In genomic region chr11:42338056-42338455, GRCh38 we compare ENCODE assay signal across 16 cellular contexts.
"Had no signal": no experiment of that assay in that cellular context is flagged by ENCODE, and none has a peak within 500 bp of the region (broad histone marks: within the 10 kb centered on the region; RNA-seq: fewer than 3 reads in every experiment).

No MANE protein-coding gene starts in this region.

- H3K9me3 ChIP-seq: pancreas, prostate gland, right lobe of liver had no signal

- H3K36me3 Mint-ChIP-seq: naive thymus-derived CD8-positive, alpha-beta T cell; stimulated activated memory B cell treated with anti-CD40 and anti-IgM and Interleukin-4, amounts not matched to agents 10 μg/mL and 1 μg/mL and 100 μg/mL, for 72 hours had no signal

- H3K4me1 Mint-ChIP-seq: naive thymus-derived CD8-positive, alpha-beta T cell; stimulated activated memory B cell treated with anti-CD40 and anti-IgM and Interleukin-4, amounts not matched to agents 10 μg/mL and 1 μg/mL and 100 μg/mL, for 72 hours had no signal

- DNase-seq: effector memory CD8-positive, alpha-beta T cell; esophagus squamous epithelium; foreskin fibroblast; kidney glomerular epithelial cell; mucosa of descending colon; naive thymus-derived CD8-positive, alpha-beta T cell; nucleus accumbens; pancreas; right lobe of liver; stimulated activated CD4-positive, alpha-beta T cell treated with anti-CD3 and anti-CD28 coated beads, Interleukin-4, amount 100 ng/mL, for 1 hour; tibial artery had no signal

- H3K4me1 ChIP-seq: esophagus squamous epithelium, pancreas, prostate gland, right lobe of liver, tibial artery had no signal

- H3K27me3 Mint-ChIP-seq: dendritic cell treated with granulocyte-macrophage colony-stimulating factor and Interleukin-4, amounts not matched to agents 40 ng/mL and 50 ng/mL, for 4 days; effector memory CD8-positive, alpha-beta T cell; naive thymus-derived CD8-positive, alpha-beta T cell; stimulated activated memory B cell treated with anti-CD40 and anti-IgM and Interleukin-4, amounts not matched to agents 10 μg/mL and 1 μg/mL and 100 μg/mL, for 72 hours; stimulated activated naive CD8-positive, alpha-beta T cell treated with anti-CD3 and anti-CD28 coated beads, Interleukin-15, Interleukin-2, amounts not matched to agents 100 ng/mL and 50 ng/mL, for 24 hours had no signal

- H3K4me3 Mint-ChIP-seq: dendritic cell treated with granulocyte-macrophage colony-stimulating factor and Interleukin-4, amounts not matched to agents 40 ng/mL and 50 ng/mL, for 4 days; effector memory CD8-positive, alpha-beta T cell; naive thymus-derived CD8-positive, alpha-beta T cell; stimulated activated memory B cell treated with anti-CD40 and anti-IgM and Interleukin-4, amounts not matched to agents 10 μg/mL and 1 μg/mL and 100 μg/mL, for 72 hours; stimulated activated naive CD8-positive, alpha-beta T cell treated with anti-CD3 and anti-CD28 coated beads, Interleukin-15, Interleukin-2, amounts not matched to agents 100 ng/mL and 50 ng/mL, for 24 hours had no signal

- H3K27ac Mint-ChIP-seq: dendritic cell treated with granulocyte-macrophage colony-stimulating factor and Interleukin-4, amounts not matched to agents 40 ng/mL and 50 ng/mL, for 4 days; effector memory CD8-positive, alpha-beta T cell; naive thymus-derived CD8-positive, alpha-beta T cell; stimulated activated memory B cell treated with anti-CD40 and anti-IgM and Interleukin-4, amounts not matched to agents 10 μg/mL and 1 μg/mL and 100 μg/mL, for 72 hours; stimulated activated naive CD8-positive, alpha-beta T cell treated with anti-CD3 and anti-CD28 coated beads, Interleukin-15, Interleukin-2, amounts not matched to agents 100 ng/mL and 50 ng/mL, for 24 hours had no signal

- H3K36me3 ChIP-seq: esophagus squamous epithelium, pancreas, prostate gland, right lobe of liver, tibial artery had no signal

- H3K27me3 ChIP-seq: esophagus squamous epithelium, hepatocyte, pancreas, right lobe of liver, tibial artery had no signal

- H3K27ac ChIP-seq: esophagus squamous epithelium, hepatocyte, pancreas, prostate gland, right lobe of liver, tibial artery had no signal

- H3K4me3 ChIP-seq: esophagus squamous epithelium, hepatocyte, mucosa of descending colon, pancreas, prostate gland, right lobe of liver, tibial artery had no signal
